In the genomic region with DNA sequence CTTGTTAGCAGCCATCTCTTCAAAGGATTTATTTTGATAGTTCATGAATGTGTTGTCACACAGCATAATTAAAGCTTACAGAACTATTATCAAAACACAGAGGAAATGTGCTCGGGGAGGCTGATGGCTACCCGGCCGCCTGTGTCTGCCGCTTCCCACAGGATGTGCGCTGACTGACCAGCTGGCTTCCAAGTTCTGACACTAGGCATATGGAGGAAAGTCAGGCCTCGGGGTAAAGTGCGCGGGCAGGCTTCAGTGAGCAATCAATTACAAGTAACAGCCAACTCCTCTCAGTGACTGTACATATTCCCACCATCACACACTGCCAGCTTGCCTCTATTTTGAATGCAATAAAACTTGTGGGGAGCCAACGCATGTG, we compare ENCODE assay signal across 9 cellular contexts.
DNase-seq lines count a peak whose midpoint lies in the region; ATAC-seq and TF ChIP-seq lines count a peak whose summit lies in the region.
"Had no signal": no experiment of that assay in that cellular context is flagged by ENCODE, and none has a peak within 500 bp of the region (broad histone marks: within the 10 kb centered on the region; RNA-seq: fewer than 3 reads in every experiment).

No MANE protein-coding gene starts in this region.

- H3K27ac ChIP-seq in IMR-90 (ENCODE audit: insufficient read depth, low read length) (peak overlapping the region; percentile 31; the same call in 1 of the 2 replicates), body of pancreas (no peak overlapping the region), thyroid gland (peak overlapping the region in 1 of 3 donors; percentile 16)

- peak overlapping the region; percentile 22; the same call in 1 of the 2 replicates for H2BK20ac ChIP-seq in IMR-90 (ENCODE audit: low read depth, low read length)

- H3K4me1 ChIP-seq in IMR-90 (ENCODE audit: control insufficient read depth, insufficient read depth, low read length): peaks cover 5% of the 10 kb centered on the region
- H3K4me1 ChIP-seq in body of pancreas: no peaks in the 10 kb centered on the region
- peaks cover 7 to 29% of the 10 kb centered on the region in 2 donors for H3K4me1 ChIP-seq in thyroid gland

- H2AFZ ChIP-seq in IMR-90 (replicated peaks; ENCODE audit: low read length, poor library complexity): peak overlapping the region; percentile 83

- H3K23ac ChIP-seq in IMR-90 (ENCODE audit: low read depth, low read length): 0 out of 2 replicates have a peak overlapping the region, but pooled peaks have one; percentile 18

- H3K79me1 ChIP-seq in IMR-90 (ENCODE audit: low read depth in 1 of 2, low read length in 2 of 2): no peaks in the 10 kb centered on the region

- H3K36me3 ChIP-seq in IMR-90 (ENCODE audit: control insufficient read depth, insufficient read depth, low read length) (no peaks in the 10 kb centered on the region), body of pancreas (replicated peaks in 1 of 2; ENCODE audit: insufficient read depth in 1 of 2, low read depth in 2 of 2) (no peaks in the 10 kb centered on the region), thyroid gland (no peaks in the 10 kb centered on the region)

- no peaks in the 10 kb centered on the region for H3K9me1 ChIP-seq in IMR-90 (ENCODE audit: insufficient read depth, low read length)

- peak overlapping the region; percentile 6; the same call in 1 of the 2 replicates for H3K14ac ChIP-seq in IMR-90 (replicated peaks; ENCODE audit: low read depth, low read length)

- no peak for TF ChIP-seq CTCF in IMR-90 (conservative IDR thresholded peaks at IDR 0.05; ENCODE audit: low read depth, low read length)
- TF ChIP-seq CTCF in body of pancreas (IDR thresholded peaks at IDR 0.05): no peak
- TF ChIP-seq CTCF in thyroid gland (IDR thresholded peaks at IDR 0.05): no peak

- no peak overlapping the region for H2BK15ac ChIP-seq in IMR-90 (ENCODE audit: low read depth, low read length)

- POLR2A ChIA-PET in IMR-90 (lab: Charles Lee; ENCODE audit: unreplicated experiment): interaction anchor here (0.7 kb wide), 1 partner anchor 25 kb away, joined by 8 read pairs; no protein-coding TSS in a partner anchor

- CTCF ChIA-PET in IMR-90 (lab: Yijun Ruan, JAX): interaction anchor here (0.7 to 1.6 kb wide), 2 partner anchors 19 to 27 kb away, joined by 3 read pairs; no protein-coding TSS in a partner anchor

- no peak overlapping the region for H2AK9ac ChIP-seq in IMR-90 (replicated peaks; ENCODE audit: low read depth, low read length, poor library complexity)

- peak overlapping the region; percentile 9 for H3K4me3 ChIP-seq in IMR-90 (ENCODE audit: insufficient read depth, low read depth, low read length)
- no peak overlapping the region for H3K4me3 ChIP-seq in body of pancreas
- H3K4me3 ChIP-seq in thyroid gland (replicated peaks in 1 of 3): no peak overlapping the region

- H3K4ac ChIP-seq in IMR-90 (ENCODE audit: low read depth, low read length): 0 out of 2 replicates have a peak overlapping the region, but pooled peaks have one; percentile 17

- no peak for TF ChIP-seq POLR2A in IMR-90 (IDR thresholded peaks at IDR 0.05; ENCODE audit: low read depth, low read length)
- TF ChIP-seq POLR2A in body of pancreas (IDR thresholded peaks at IDR 0.05): no peak
- TF ChIP-seq POLR2A in thyroid gland (IDR thresholded peaks at IDR 0.05): no peak

- H2BK120ac ChIP-seq in IMR-90 (ENCODE audit: low read depth, low read length): peak overlapping the region; percentile 57

- H4K20me1 ChIP-seq in IMR-90 (ENCODE audit: insufficient read depth, low read length): no peaks in the 10 kb centered on the region

- no CpG with 5 or more reads among the region's 9 CpGs for WGBS in IMR-90 (ENCODE audit: extremely low coverage in 2 of 2, insufficient read length in 1 of 2), 2 experiments
- WGBS in body of pancreas, 2 donors: 63 to 64% methylated on average over 9 of the region's 9 CpGs
- WGBS in thyroid gland, 2 donors: 10 to 18% methylated on average over 9 of the region's 9 CpGs

- ATAC-seq in IMR-90 (ENCODE audit: low read depth) (peak; percentile 82), body of pancreas (peak; percentile 48), GM21360 (IDR thresholded peaks at IDR 0.05; ENCODE audit: unreplicated experiment) (no peak)

- H4K91ac ChIP-seq in IMR-90 (ENCODE audit: insufficient read depth, low read depth, low read length): no peak overlapping the region

- H2AK5ac ChIP-seq in IMR-90 (ENCODE audit: low read depth, low read length): no peak overlapping the region

- dilution Hi-C loops in IMR-90 (cut with HindIII; ENCODE audit: low sequenced_read_pairs, unreplicated experiment): no loop called here

- DNase-seq in IMR-90: peak; percentile 86
- peak; percentile 8 to 38 (median 17) for DNase-seq in body of pancreas
- DNase-seq in islet precursor cell: peak; percentile 59
- peak; percentile 34 to 39 for DNase-seq in thyroid gland
- no peak for DNase-seq in kidney glomerular epithelial cell (lab: John Stamatoyannopoulos, UW)
- DNase-seq in middle frontal gyrus (ENCODE audit: extremely low spot score, low spot score): no peak
- no peak for DNase-seq in NCI-H2196 (lab: John Stamatoyannopoulos, UW; ENCODE audit: unreplicated experiment)
- DNase-seq: nucleus accumbens had no signal

- no peak overlapping the region for H3K56ac ChIP-seq in IMR-90 (ENCODE audit: extremely low read depth, insufficient read depth, low read length)

- in situ Hi-C loops in IMR-90 (cut with MboI; ENCODE audit: low sequenced_read_pairs): no loop called here

- H3K9me3 ChIP-seq in IMR-90 (ENCODE audit: control insufficient read depth, insufficient read depth, low read length) (no peaks in the 10 kb centered on the region), body of pancreas (no peaks in the 10 kb centered on the region), thyroid gland (no peaks in the 10 kb centered on the region)

- TF ChIP-seq RAD21 in IMR-90 (IDR thresholded peaks at IDR 0.05; ENCODE audit: low read length): no peak

- peak overlapping the region; percentile 52 for H3K4me2 ChIP-seq in IMR-90 (ENCODE audit: low read depth, low read length)

- peak overlapping the region in 1 of 2 experiments; percentile 66; a peak in 1 of 4 replicates for H4K8ac ChIP-seq in IMR-90 (ENCODE audit: low read depth in 2 of 2, low read length in 2 of 2)

- intact Hi-C loops in IMR-90 (cut with micrococcal nuclease): no loop called here
- intact Hi-C loops in body of pancreas (cut with DNase I): no loop called here
- intact Hi-C loops in thyroid gland (cut with DNase I): no loop called here

- no peak overlapping the region for H3K9ac ChIP-seq in IMR-90 (ENCODE audit: low read depth, low read length)

- H3K18ac ChIP-seq in IMR-90 (ENCODE audit: low read depth, low read length): no peak overlapping the region; the same call in 1 of the 2 replicates

- H4K5ac ChIP-seq in IMR-90 (ENCODE audit: low read depth, low read length): no peak overlapping the region

- H2BK5ac ChIP-seq in IMR-90 (ENCODE audit: low read depth, low read length, poor library complexity, severe bottlenecking): peak overlapping the region; percentile 35

- no TSS peak for BruUV-seq in IMR-90 (replicated peaks; lab: Mats Ljungman, UMichigan)

- no peaks in the 10 kb centered on the region for H3K27me3 ChIP-seq in IMR-90 (ENCODE audit: control insufficient read depth, insufficient read depth, low read length)
- no peaks in the 10 kb centered on the region for H3K27me3 ChIP-seq in body of pancreas
- H3K27me3 ChIP-seq in thyroid gland: no peaks in the 10 kb centered on the region

TF ChIP-seq in IMR-90, 13 proteins besides CTCF, POLR2A, EP300 and RAD21:
- TF ChIP-seq RFX5 (IDR thresholded peaks at IDR 0.05; ENCODE audit: low read depth, low read length) (no peak), NFE2L2 (IDR thresholded peaks at IDR 0.05; ENCODE audit: low read depth, low read length) (no peak), BHLHE40 (IDR thresholded peaks at IDR 0.05; ENCODE audit: low read depth, low read length) (no peak), FOS (IDR thresholded peaks at IDR 0.05; ENCODE audit: low read depth, low read length) (no peak), MAFK (IDR thresholded peaks at IDR 0.05; ENCODE audit: low read depth, low read length) (no peak), CHD1 (IDR thresholded peaks at IDR 0.05; ENCODE audit: low read depth, low read length) (no peak), RCOR1 (IDR thresholded peaks at IDR 0.05; ENCODE audit: insufficient replicate concordance, low read length) (no peak), MAZ (IDR thresholded peaks at IDR 0.05; ENCODE audit: borderline replicate concordance, low read depth, low read length) (no peak), MXI1 (IDR thresholded peaks at IDR 0.05; ENCODE audit: borderline replicate concordance, low read depth, low read length) (no peak), CEBPB (IDR thresholded peaks at IDR 0.05; ENCODE audit: low read depth, low read length) (no peak), SMC3 (IDR thresholded peaks at IDR 0.05; ENCODE audit: low read depth, low read length) (no peak)
- TF ChIP-seq, protein P1, sequence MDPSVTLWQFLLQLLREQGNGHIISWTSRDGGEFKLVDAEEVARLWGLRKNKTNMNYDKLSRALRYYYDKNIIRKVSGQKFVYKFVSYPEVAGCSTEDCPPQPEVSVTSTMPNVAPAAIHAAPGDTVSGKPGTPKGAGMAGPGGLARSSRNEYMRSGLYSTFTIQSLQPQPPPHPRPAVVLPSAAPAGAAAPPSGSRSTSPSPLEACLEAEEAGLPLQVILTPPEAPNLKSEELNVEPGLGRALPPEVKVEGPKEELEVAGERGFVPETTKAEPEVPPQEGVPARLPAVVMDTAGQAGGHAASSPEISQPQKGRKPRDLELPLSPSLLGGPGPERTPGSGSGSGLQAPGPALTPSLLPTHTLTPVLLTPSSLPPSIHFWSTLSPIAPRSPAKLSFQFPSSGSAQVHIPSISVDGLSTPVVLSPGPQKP (IDR thresholded peaks at IDR 0.05; ENCODE audit: borderline replicate concordance, low read depth, low read length): no peak
- TF ChIP-seq, protein P2, sequence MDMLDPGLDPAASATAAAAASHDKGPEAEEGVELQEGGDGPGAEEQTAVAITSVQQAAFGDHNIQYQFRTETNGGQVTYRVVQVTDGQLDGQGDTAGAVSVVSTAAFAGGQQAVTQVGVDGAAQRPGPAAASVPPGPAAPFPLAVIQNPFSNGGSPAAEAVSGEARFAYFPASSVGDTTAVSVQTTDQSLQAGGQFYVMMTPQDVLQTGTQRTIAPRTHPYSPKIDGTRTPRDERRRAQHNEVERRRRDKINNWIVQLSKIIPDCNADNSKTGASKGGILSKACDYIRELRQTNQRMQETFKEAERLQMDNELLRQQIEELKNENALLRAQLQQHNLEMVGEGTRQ (IDR thresholded peaks at IDR 0.05; ENCODE audit: low read depth, low read length): no peak
TF ChIP-seq in IMR-90: peak in this region for 0.

Comparison
In these comparisons a context has a peak if more than half of its experiments do, and no peak if none do; other contexts are left out.
1. DNase-seq: peak in IMR-90 (single experiment), body of pancreas (4 of 4), islet precursor cell (single experiment) and thyroid gland (2 of 2); none in kidney glomerular epithelial cell (single experiment), middle frontal gyrus (single experiment) and NCI-H2196 (single experiment).